In the genomic region with DNA sequence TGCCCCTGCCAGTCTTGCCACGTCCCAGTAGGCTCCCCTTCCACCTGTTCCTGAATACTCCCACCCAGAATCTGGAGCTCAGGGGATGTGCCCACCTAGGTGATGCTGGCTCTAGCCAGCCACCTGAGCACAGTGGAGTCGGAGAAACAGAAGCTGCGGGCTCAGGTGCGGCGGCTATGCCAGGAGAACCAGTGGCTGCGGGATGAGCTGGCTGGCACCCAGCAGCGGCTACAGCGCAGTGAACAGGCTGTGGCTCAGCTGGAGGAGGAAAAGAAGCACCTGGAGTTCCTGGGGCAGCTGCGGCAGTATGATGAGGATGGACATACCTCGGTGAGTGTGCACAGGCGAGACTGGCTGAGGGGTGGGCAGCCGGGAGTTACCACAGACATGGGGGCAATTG, we compare ENCODE assay signal across 10 cellular contexts.
"Had no signal": no experiment of that assay in that cellular context is flagged by ENCODE, and none has a peak within 500 bp of the region (broad histone marks: within the 10 kb centered on the region; RNA-seq: fewer than 3 reads in every experiment).

No MANE protein-coding gene starts in this region.

- H3K9me3 ChIP-seq: HAP-1 had no signal

- ATAC-seq: HCT116, K562 had no signal

- H3K9ac ChIP-seq: GM23248 had no signal

- H3K4me3 ChIP-seq: GM23248, HAP-1, K562 had no signal

- H3K27ac Mint-ChIP-seq: HFFc6 had no signal

- H3K27ac ChIP-seq: GM23248, HL-60 had no signal

- H3K4me3 Mint-ChIP-seq: HFFc6 had no signal

- H2AFZ ChIP-seq: GM23248 had no signal

- DNase-seq: GM23248, GOT3, H7, HFFc6, IMR-90, KG1 had no signal

- H3K9me3 Mint-ChIP-seq: HFFc6 had no signal

- FAIRE-seq: K562 had no signal
